7 cellular contexts compared by ENCODE assay signal in genomic region chr1:59879556-59879955, GRCh38. TPM values are rescaled to one million over a fixed set of nuclear protein-coding genes. Genes with fewer than 3 reads are reported as not detected.
DNase-seq lines count a peak whose midpoint lies in the region; ATAC-seq and TF ChIP-seq lines count a peak whose summit lies in the region.

No MANE protein-coding gene starts in this region.

- DNase-seq in GM10248 (ENCODE audit: extremely low spot score) (peak; percentile 17), Peyer's patch (peak; percentile 27 to 91 (median 75)), hepatic stellate cell (ENCODE audit: low spot score) (peak; percentile 11), NCI-H2196 treated with DMSO at 0.1 percent for 48 hours (lab: John Stamatoyannopoulos, UW; ENCODE audit: unreplicated experiment) (no peak)
- peak; percentile 47 for DNase-seq in activated naive CD8-positive, alpha-beta T cell treated with anti-CD3 and anti-CD28 coated beads, Interleukin-2, amount 10 ng/mL, durations not matched to agents 7 days and 5 days
- DNase-seq in stimulated activated CD4-positive, alpha-beta T cell treated with anti-CD3 and anti-CD28 coated beads, Interleukin-12 subunit alpha, Interleukin-12 subunit beta, amount 100 ng/mL, for 48 hours (ENCODE audit: low read depth in 2 of 3, low spot score in 1 of 3), result peak; percentile 13 to 27 (median 19)

- peak; percentile 31 for TF ChIP-seq CTCF in GM10248 (IDR thresholded peaks at IDR 0.05; ENCODE audit: control extremely low read depth, extremely low read depth, low read depth, missing control alignments)
- TF ChIP-seq CTCF in Peyer's patch (IDR thresholded peaks at IDR 0.05), result peak in 4 of 6 experiments; percentile 32 to 88 (median 86)

- CTCF ChIA-PET in GM10248 (lab: Yijun Ruan, JAX), result interaction anchor here (1.5 to 3.8 kb wide), 4 partner anchors 9 to 68 kb away, joined by 3 to 26 read pairs (median 6); no protein-coding TSS in a partner anchor

- no peaks in the 10 kb centered on the region for H3K27me3 ChIP-seq in Peyer's patch

- no peaks in the 10 kb centered on the region for H3K9me3 ChIP-seq in Peyer's patch

- no peak overlapping the region for H3K4me3 Mint-ChIP-seq in activated naive CD8-positive, alpha-beta T cell treated with anti-CD3 and anti-CD28 coated beads, Interleukin-2, amount 10 ng/mL, durations not matched to agents 7 days and 5 days

- POLR2A ChIA-PET in GM10248 (lab: Yijun Ruan, JAX), result no interaction called here
- POLR2A ChIA-PET in activated naive CD8-positive, alpha-beta T cell treated with anti-CD3 and anti-CD28 coated beads, Interleukin-2, amount 10 ng/mL, durations not matched to agents 7 days and 5 days (lab: Charles Lee), result no interaction called here

- no peak overlapping the region for H3K27ac Mint-ChIP-seq in activated naive CD8-positive, alpha-beta T cell treated with anti-CD3 and anti-CD28 coated beads, Interleukin-2, amount 10 ng/mL, durations not matched to agents 7 days and 5 days

- H3K4me3 ChIP-seq in Peyer's patch, result no peak overlapping the region

- H3K27me3 Mint-ChIP-seq in activated naive CD8-positive, alpha-beta T cell treated with anti-CD3 and anti-CD28 coated beads, Interleukin-2, amount 10 ng/mL, durations not matched to agents 7 days and 5 days, result peaks cover 4% of the 10 kb centered on the region

- TF ChIP-seq POLR2A in Peyer's patch (IDR thresholded peaks at IDR 0.05), result no peak

- peaks cover 0 to 4% (median 0%) of the 10 kb centered on the region in 3 donors for H3K36me3 ChIP-seq in Peyer's patch

- peaks cover 6% of the 10 kb centered on the region for H3K9me3 Mint-ChIP-seq in activated naive CD8-positive, alpha-beta T cell treated with anti-CD3 and anti-CD28 coated beads, Interleukin-2, amount 10 ng/mL, durations not matched to agents 7 days and 5 days

- peak overlapping the region in 1 of 4 donors; percentile 44 for H3K27ac ChIP-seq in Peyer's patch

- H3K4me1 ChIP-seq in Peyer's patch, result peaks cover 0 to 8% (median 0%) of the 10 kb centered on the region in 4 donors

- ATAC-seq in HG03175 (IDR thresholded peaks at IDR 0.05; ENCODE audit: unreplicated experiment), result peak; percentile 51
- ATAC-seq in activated naive CD8-positive, alpha-beta T cell treated with anti-CD3 and anti-CD28 coated beads, Interleukin-2, amount 10 ng/mL, durations not matched to agents 7 days and 5 days (ENCODE audit: low read depth), result peak; percentile 60

- peaks cover 8% of the 10 kb centered on the region for H3K36me3 Mint-ChIP-seq in activated naive CD8-positive, alpha-beta T cell treated with anti-CD3 and anti-CD28 coated beads, Interleukin-2, amount 10 ng/mL, durations not matched to agents 7 days and 5 days

- peaks cover 4% of the 10 kb centered on the region for H3K4me1 Mint-ChIP-seq in activated naive CD8-positive, alpha-beta T cell treated with anti-CD3 and anti-CD28 coated beads, Interleukin-2, amount 10 ng/mL, durations not matched to agents 7 days and 5 days

RNA-seq across cellular contexts. Expression of gene CYP2J2, which starts 47.0 kb away (rescaled TPM):
- 100 to 1,000 TPM in 2 of 4 donors, 10 to 100 TPM in 2; 14.9 to 243 (median 169) TPM for total RNA-seq in Peyer's patch
- total RNA-seq in activated naive CD8-positive, alpha-beta T cell treated with anti-CD3 and anti-CD28 coated beads, Interleukin-2, amount 10 ng/mL, durations not matched to agents 7 days and 5 days, result 1 to 10 TPM; 2.9 to 3.6 TPM
